ENCODE assay signal across 13 cellular contexts in genomic region chr5:175654807-175655206, GRCh38. TPM values are rescaled to one million over a fixed set of nuclear protein-coding genes. Genes with fewer than 3 reads are reported as not detected.
DNase-seq lines count a peak whose midpoint lies in the region; ATAC-seq lines count a peak whose summit lies in the region.
"Had no signal": no experiment of that assay in that cellular context is flagged by ENCODE, and none has a peak within 500 bp of the region (broad histone marks: within the 10 kb centered on the region; RNA-seq: fewer than 3 reads in every experiment).

No MANE protein-coding gene starts in this region.

- peaks cover 7% of the 10 kb centered on the region for H3K36me3 Mint-ChIP-seq in activated T-helper 17 cell treated with anti-CD3 and anti-CD28 coated beads, Interleukin-2, amount 50 U/mL, for 72 hours (ENCODE audit: low read depth)
- peaks cover 0 to 4% (median 0%) of the 10 kb centered on the region in 3 donors for H3K36me3 Mint-ChIP-seq in CD8-positive, alpha-beta memory T cell

- no peak overlapping the region for H3K4me3 ChIP-seq in CD8-positive, alpha-beta memory T cell (ENCODE audit: low read length)
- H3K4me3 ChIP-seq: hepatocyte, tibial artery had no signal

- H3K9me3 ChIP-seq in CD8-positive, alpha-beta memory T cell (ENCODE audit: low read length) = peaks cover 3% of the 10 kb centered on the region

- peaks cover 90% of the 10 kb centered on the region for H3K4me1 ChIP-seq in CD8-positive, alpha-beta memory T cell (ENCODE audit: insufficient read depth, low read length)

- peak overlapping the region; percentile 95 for H3K27ac Mint-ChIP-seq in activated T-helper 17 cell treated with anti-CD3 and anti-CD28 coated beads, Interleukin-2, amount 50 U/mL, for 72 hours
- H3K27ac Mint-ChIP-seq in stimulated activated naive CD8-positive, alpha-beta T cell treated with anti-CD3 and anti-CD28 coated beads, Interleukin-15, amount 100 ng/mL, for 72 hours = no peak overlapping the region
- peak overlapping the region in 2 of 8 donors; percentile 19 to 23 for H3K27ac Mint-ChIP-seq in CD8-positive, alpha-beta memory T cell
- H3K27ac Mint-ChIP-seq: memory B cell had no signal

- POLR2A ChIA-PET in CD8-positive, alpha-beta memory T cell (lab: Charles Lee) = no interaction called here

- DNase-seq in activated naive CD4-positive, alpha-beta T cell treated with Interleukin-2 at 50 U/mL for 16 hours = peak; percentile 12
- DNase-seq in activated naive CD4-positive, alpha-beta T cell (lab: John Stamatoyannopoulos, UW) = no peak
- DNase-seq in NCI-H345 (lab: John Stamatoyannopoulos, UW) = peak; percentile 32
- peak; percentile 35 to 53 for DNase-seq in stimulated activated naive CD8-positive, alpha-beta T cell treated with anti-CD3 and anti-CD28 coated beads, Interleukin-15, amount 100 ng/mL, for 72 hours
- DNase-seq in CD8-positive, alpha-beta memory T cell = no peak
- DNase-seq in 8988T = no peak
- DNase-seq in NCI-H1694 (lab: John Stamatoyannopoulos, UW) = no peak
- DNase-seq: NCI-H2081, SHP77 treated with DMSO at 0.1 percent for 48 hours had no signal

- no peaks in the 10 kb centered on the region for H3K27me3 Mint-ChIP-seq in activated T-helper 17 cell treated with anti-CD3 and anti-CD28 coated beads, Interleukin-2, amount 50 U/mL, for 72 hours
- H3K27me3 Mint-ChIP-seq in stimulated activated naive CD8-positive, alpha-beta T cell treated with anti-CD3 and anti-CD28 coated beads, Interleukin-15, amount 100 ng/mL, for 72 hours = no peaks in the 10 kb centered on the region
- H3K27me3 Mint-ChIP-seq in CD8-positive, alpha-beta memory T cell = peaks cover 12 to 16% of the 10 kb centered on the region in 2 donors

- H3K9me3 Mint-ChIP-seq in activated T-helper 17 cell treated with anti-CD3 and anti-CD28 coated beads, Interleukin-2, amount 50 U/mL, for 72 hours = peaks cover 3% of the 10 kb centered on the region
- H3K9me3 Mint-ChIP-seq in stimulated activated naive CD8-positive, alpha-beta T cell treated with anti-CD3 and anti-CD28 coated beads, Interleukin-15, amount 100 ng/mL, for 72 hours = peaks cover 16 to 17% of the 10 kb centered on the region in 2 donors
- H3K9me3 Mint-ChIP-seq in CD8-positive, alpha-beta memory T cell = peaks cover 0 to 9% (median 8%) of the 10 kb centered on the region in 5 donors

- CTCF ChIA-PET in CD8-positive, alpha-beta memory T cell (lab: Charles Lee) = interaction anchor here (0.7 to 1.5 kb wide), 3 partner anchors 43 to 121 kb away, joined by 3 to 7 read pairs (median 3); no protein-coding TSS in a partner anchor

- peak overlapping the region; percentile 74 for H3K4me3 Mint-ChIP-seq in activated T-helper 17 cell treated with anti-CD3 and anti-CD28 coated beads, Interleukin-2, amount 50 U/mL, for 72 hours
- H3K4me3 Mint-ChIP-seq in stimulated activated naive CD8-positive, alpha-beta T cell treated with anti-CD3 and anti-CD28 coated beads, Interleukin-15, amount 100 ng/mL, for 72 hours = peak overlapping the region; percentile 33 to 70
- H3K4me3 Mint-ChIP-seq in CD8-positive, alpha-beta memory T cell = peak overlapping the region in 1 of 7 donors; percentile 20
- H3K4me3 Mint-ChIP-seq: memory B cell had no signal

- H3K27me3 ChIP-seq in CD8-positive, alpha-beta memory T cell (ENCODE audit: insufficient read depth, low read length, poor library complexity, severe bottlenecking) = no peaks in the 10 kb centered on the region

- no peak overlapping the region for H3K27ac ChIP-seq in CD8-positive, alpha-beta memory T cell (ENCODE audit: low read depth, low read length)
- H3K27ac ChIP-seq: hepatocyte, tibial artery had no signal

- peaks cover 71% of the 10 kb centered on the region for H3K4me1 Mint-ChIP-seq in activated T-helper 17 cell treated with anti-CD3 and anti-CD28 coated beads, Interleukin-2, amount 50 U/mL, for 72 hours
- peaks cover 86% of the 10 kb centered on the region for H3K4me1 Mint-ChIP-seq in stimulated activated naive CD8-positive, alpha-beta T cell treated with anti-CD3 and anti-CD28 coated beads, Interleukin-15, amount 100 ng/mL, for 72 hours
- H3K4me1 Mint-ChIP-seq in CD8-positive, alpha-beta memory T cell = peaks cover 78 to 85% (median 84%) of the 10 kb centered on the region in 3 donors

- ATAC-seq in activated T-helper 17 cell treated with anti-CD3 and anti-CD28 coated beads, Interleukin-2, amount 50 U/mL, for 72 hours (replicated peaks) = peak; percentile 26
- peak; percentile 32 for ATAC-seq in stimulated activated naive CD8-positive, alpha-beta T cell treated with anti-CD3 and anti-CD28 coated beads, Interleukin-15, amount 100 ng/mL, for 72 hours

- H3K36me3 ChIP-seq in CD8-positive, alpha-beta memory T cell (ENCODE audit: insufficient read depth, low read length) = no peaks in the 10 kb centered on the region
- H3K36me3 ChIP-seq: tibial artery had no signal

RNA-seq across cellular contexts. Expression of gene HRH2, which starts 3.1 kb away (rescaled TPM):
- total RNA-seq in activated T-helper 17 cell treated with anti-CD3 and anti-CD28 coated beads, Interleukin-2, amount 50 U/mL, for 72 hours = 1 to 10 TPM; 3.3 to 4.0 TPM
- 10 to 100 TPM; 28.9 to 29.6 TPM for total RNA-seq in CD8-positive, alpha-beta memory T cell
- 1.3 TPM for polyA plus RNA-seq in CD8-positive, alpha-beta memory T cell

Comparison
In these comparisons a context has a peak if more than half of its experiments do, and no peak if none do; other contexts are left out.
1. DNase-seq: peak in activated naive CD4-positive, alpha-beta T cell treated with Interleukin-2 at 50 U/mL for 16 hours (single experiment), NCI-H345 (single experiment) and stimulated activated naive CD8-positive, alpha-beta T cell treated with anti-CD3 and anti-CD28 coated beads, Interleukin-15, amount 100 ng/mL, for 72 hours (2 of 2); none in activated naive CD4-positive, alpha-beta T cell (0 of 4), CD8-positive, alpha-beta memory T cell (0 of 5), 8988T (single experiment) and NCI-H1694 (single experiment).
2. RNA of gene HRH2, which starts 3.1 kb away (total RNA-seq): 28.9 to 29.6 TPM in CD8-positive, alpha-beta memory T cell; 3.3 to 4.0 TPM in activated T-helper 17 cell treated with anti-CD3 and anti-CD28 coated beads, Interleukin-2, amount 50 U/mL, for 72 hours; every median in the first group is over 4 times any median in the second.